ENCODE assay signal across 17 cellular contexts in genomic region chr1:29297476-29297875, GRCh38.
"Had no signal": no experiment of that assay in that cellular context is flagged by ENCODE, and none has a peak within 500 bp of the region (broad histone marks: within the 10 kb centered on the region; RNA-seq: fewer than 3 reads in every experiment).

No MANE protein-coding gene starts in this region.

- H3K4me3 Mint-ChIP-seq: activated CD4-positive, alpha-beta memory T cell treated with anti-CD3 and anti-CD28 coated beads, Interleukin-2, amount 10 ng/mL, durations not matched to agents 7 days and 5 days; activated CD4-positive, alpha-beta T cell treated with anti-CD3 and anti-CD28 coated beads, Interleukin-2, amount 10 ng/mL, durations not matched to agents 24 days and 14 days; activated naive CD4-positive, alpha-beta T cell treated with anti-CD3 and anti-CD28 coated beads for 36 hours; activated T-cell treated with anti-CD3 and anti-CD28 coated beads, Interleukin-2, amount 50 U/mL, for 72 hours; natural killer cell; stimulated activated naive CD8-positive, alpha-beta T cell treated with anti-CD3 and anti-CD28 coated beads, Interleukin-15, Interleukin-2, amounts not matched to agents 100 ng/mL and 50 ng/mL, for 24 hours; T-helper 1 cell treated with Interleukin-12 subunit alpha and Interleukin-12 subunit beta and Interleukin-4 antibody, amounts not matched to agents 30 μg/mL and 1 μg/mL, for 36 hours had no signal

- H3K27ac ChIP-seq: ovary, psoas muscle, right atrium auricular region, spleen, tibial artery had no signal

- H3K27me3 ChIP-seq: ovary, right atrium auricular region, tibial artery had no signal

- H3K36me3 ChIP-seq: ovary, spleen had no signal

- H3K36me3 Mint-ChIP-seq: natural killer cell had no signal

- H3K9me3 Mint-ChIP-seq: activated CD4-positive, alpha-beta T cell treated with anti-CD3 and anti-CD28 coated beads, Interleukin-2, amount 10 ng/mL, durations not matched to agents 24 days and 14 days; natural killer cell; T-helper 1 cell treated with Interleukin-12 subunit alpha and Interleukin-12 subunit beta and Interleukin-4 antibody, amounts not matched to agents 30 μg/mL and 1 μg/mL, for 36 hours had no signal

- H3K4me1 ChIP-seq: psoas muscle, right atrium auricular region, spleen, tibial artery had no signal

- DNase-seq: activated CD4-positive, alpha-beta memory T cell treated with anti-CD3 and anti-CD28 coated beads, Interleukin-2, amount 10 ng/mL, durations not matched to agents 7 days and 5 days; activated CD4-positive, alpha-beta T cell treated with anti-CD3 and anti-CD28 coated beads, Interleukin-2, amount 10 ng/mL, durations not matched to agents 24 days and 14 days; activated effector memory CD4-positive, alpha-beta T cell treated with Interleukin-2 at 50 U/mL for 16 hours; activated naive CD4-positive, alpha-beta T cell treated with anti-CD3 and anti-CD28 coated beads for 36 hours; activated T-cell treated with anti-CD3 and anti-CD28 coated beads, Interleukin-2, amount 50 U/mL, for 72 hours; amygdala; midbrain; natural killer cell; psoas muscle; T1000 had no signal

- H3K4me1 Mint-ChIP-seq: activated CD4-positive, alpha-beta memory T cell treated with anti-CD3 and anti-CD28 coated beads, Interleukin-2, amount 10 ng/mL, durations not matched to agents 7 days and 5 days; activated CD4-positive, alpha-beta T cell treated with anti-CD3 and anti-CD28 coated beads, Interleukin-2, amount 10 ng/mL, durations not matched to agents 24 days and 14 days; natural killer cell had no signal

- H3K9me3 ChIP-seq: ovary, psoas muscle, right atrium auricular region, spleen, tibial artery had no signal

- ATAC-seq: activated T-cell treated with anti-CD3 and anti-CD28 coated beads, Interleukin-2, amount 50 U/mL, for 72 hours; left lobe of liver; natural killer cell; psoas muscle had no signal

- H3K27ac Mint-ChIP-seq: activated CD4-positive, alpha-beta memory T cell treated with anti-CD3 and anti-CD28 coated beads, Interleukin-2, amount 10 ng/mL, durations not matched to agents 7 days and 5 days; activated CD4-positive, alpha-beta T cell treated with anti-CD3 and anti-CD28 coated beads, Interleukin-2, amount 10 ng/mL, durations not matched to agents 24 days and 14 days; activated naive CD4-positive, alpha-beta T cell treated with anti-CD3 and anti-CD28 coated beads for 36 hours; activated T-cell treated with anti-CD3 and anti-CD28 coated beads, Interleukin-2, amount 50 U/mL, for 72 hours; natural killer cell; stimulated activated naive CD8-positive, alpha-beta T cell treated with anti-CD3 and anti-CD28 coated beads, Interleukin-15, Interleukin-2, amounts not matched to agents 100 ng/mL and 50 ng/mL, for 24 hours; T-helper 1 cell treated with Interleukin-12 subunit alpha and Interleukin-12 subunit beta and Interleukin-4 antibody, amounts not matched to agents 30 μg/mL and 1 μg/mL, for 36 hours had no signal

- H3K4me3 ChIP-seq: ovary, psoas muscle, right atrium auricular region, spleen, tibial artery had no signal
